Comparison of ENCODE assay signal across 8 cellular contexts in genomic region chr4:17447675-17448298, GRCh38.
DNase-seq lines count a peak whose midpoint lies in the region; ATAC-seq and TF ChIP-seq lines count a peak whose summit lies in the region.

No MANE protein-coding gene starts in this region.

- H3K27me3 Mint-ChIP-seq in activated CD8-positive, alpha-beta T cell treated with anti-CD3 and anti-CD28 coated beads, Interleukin-2, amount 10 ng/mL, durations not matched to agents 7 days and 5 days (ENCODE audit: low read depth): no peaks in the 10 kb centered on the region
- H3K27me3 Mint-ChIP-seq in nephron (ENCODE audit: low read depth): peaks cover 4% of the 10 kb centered on the region

- no peak overlapping the region for H3K27ac Mint-ChIP-seq in activated CD8-positive, alpha-beta T cell treated with anti-CD3 and anti-CD28 coated beads, Interleukin-2, amount 10 ng/mL, durations not matched to agents 7 days and 5 days
- peak overlapping the region in 1 of 3 experiments; percentile 89 for H3K27ac Mint-ChIP-seq in nephron

- ATAC-seq in GM19372 (IDR thresholded peaks at IDR 0.05; ENCODE audit: low read depth, unreplicated experiment): peak; percentile 88
- peak; percentile 95 for ATAC-seq in HG03354 (IDR thresholded peaks at IDR 0.05; ENCODE audit: poor library complexity, severe bottlenecking, unreplicated experiment)
- peak; percentile 98 for ATAC-seq in activated CD8-positive, alpha-beta T cell treated with anti-CD3 and anti-CD28 coated beads, Interleukin-2, amount 10 ng/mL, durations not matched to agents 7 days and 5 days

- H3K9me3 Mint-ChIP-seq in activated CD8-positive, alpha-beta T cell treated with anti-CD3 and anti-CD28 coated beads, Interleukin-2, amount 10 ng/mL, durations not matched to agents 7 days and 5 days (ENCODE audit: insufficient read depth): no peaks in the 10 kb centered on the region
- H3K9me3 Mint-ChIP-seq in nephron: peaks cover 23% of the 10 kb centered on the region

- peaks cover 5% of the 10 kb centered on the region for H3K4me1 Mint-ChIP-seq in activated CD8-positive, alpha-beta T cell treated with anti-CD3 and anti-CD28 coated beads, Interleukin-2, amount 10 ng/mL, durations not matched to agents 7 days and 5 days (ENCODE audit: low read depth)
- peaks cover 7% of the 10 kb centered on the region for H3K4me1 Mint-ChIP-seq in nephron

- POLR2A ChIA-PET in activated CD8-positive, alpha-beta T cell treated with anti-CD3 and anti-CD28 coated beads, Interleukin-2, amount 10 ng/mL, durations not matched to agents 7 days and 5 days (lab: Charles Lee): no interaction called here

- H3K36me3 Mint-ChIP-seq in activated CD8-positive, alpha-beta T cell treated with anti-CD3 and anti-CD28 coated beads, Interleukin-2, amount 10 ng/mL, durations not matched to agents 7 days and 5 days (ENCODE audit: low read depth): no peaks in the 10 kb centered on the region
- H3K36me3 Mint-ChIP-seq in nephron (ENCODE audit: low read depth): peaks cover 10% of the 10 kb centered on the region

- DNase-seq in DMS 273 (lab: John Stamatoyannopoulos, UW; ENCODE audit: unreplicated experiment): peak; percentile 82
- DNase-seq in NCI-H69 (lab: John Stamatoyannopoulos, UW): peak; percentile 47
- DNase-seq in activated CD8-positive, alpha-beta T cell treated with anti-CD3 and anti-CD28 coated beads, Interleukin-2, amount 10 ng/mL, durations not matched to agents 7 days and 5 days: peak; percentile 79
- DNase-seq in fibroblast of gingiva (ENCODE audit: low read depth): peak; percentile 74
- peak; percentile 58 for DNase-seq in ureter (ENCODE audit: low spot score)

- no peak overlapping the region for H3K4me3 Mint-ChIP-seq in activated CD8-positive, alpha-beta T cell treated with anti-CD3 and anti-CD28 coated beads, Interleukin-2, amount 10 ng/mL, durations not matched to agents 7 days and 5 days
- H3K4me3 Mint-ChIP-seq in nephron: no peak overlapping the region

- CTCF ChIA-PET in activated CD8-positive, alpha-beta T cell treated with anti-CD3 and anti-CD28 coated beads, Interleukin-2, amount 10 ng/mL, durations not matched to agents 7 days and 5 days (lab: Charles Lee): interaction anchor here (0.6 to 3.3 kb wide), 40 partner anchors 9 to 1155 kb away, joined by 3 to 49 read pairs (median 4); no protein-coding TSS in a partner anchor

- TF ChIP-seq CTCF in nephron (IDR thresholded peaks at IDR 0.05; ENCODE audit: unreplicated experiment in 3 of 3): peak; percentile 64 to 72 (median 67)

Comparison
In these comparisons a context has a peak if more than half of its experiments do, and no peak if none do; other contexts are left out.
1. Peak in every context shown above with its lines: DNase-seq and ATAC-seq.